16 cellular contexts compared by ENCODE assay signal in the genomic region with DNA sequence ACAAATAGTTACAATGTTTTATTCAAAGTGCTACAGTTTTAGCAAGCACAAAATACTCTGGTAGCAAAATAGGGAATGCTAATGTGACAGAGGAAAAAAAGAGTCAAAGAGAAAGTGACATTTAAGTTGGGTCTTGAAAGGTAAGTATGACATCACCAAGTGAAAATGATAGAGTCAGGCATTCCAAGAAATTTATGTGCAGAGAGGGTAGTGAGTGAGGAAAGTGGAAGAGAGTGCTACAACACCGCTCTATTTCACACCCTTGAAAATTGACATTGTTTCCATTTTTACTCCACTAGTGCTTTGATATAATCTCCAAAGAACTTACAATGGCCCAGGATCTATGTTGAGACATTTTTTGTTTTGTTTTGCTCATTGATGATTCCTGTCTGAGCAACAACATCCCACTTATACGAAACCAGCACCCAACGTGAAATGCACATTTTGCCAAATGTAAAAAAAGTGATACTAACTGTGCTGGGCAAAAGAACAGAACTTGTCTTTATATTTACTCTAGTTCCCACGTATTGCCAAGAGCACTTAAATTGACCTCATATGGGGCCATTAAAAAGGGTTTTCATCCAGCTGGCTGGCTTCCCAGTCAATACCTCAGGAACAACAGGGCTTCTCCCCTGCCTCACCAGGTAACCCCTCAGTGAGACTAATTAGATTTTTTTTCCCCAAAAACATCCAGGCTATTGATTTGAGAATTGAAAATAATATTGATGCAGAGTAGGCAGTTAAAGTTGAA.
DNase-seq lines count a peak whose midpoint lies in the region; ATAC-seq, FAIRE-seq and TF ChIP-seq lines count a peak whose summit lies in the region.
"Had no signal": no experiment of that assay in that cellular context is flagged by ENCODE, and none has a peak within 500 bp of the region (broad histone marks: within the 10 kb centered on the region; RNA-seq: fewer than 3 reads in every experiment).

No MANE protein-coding gene starts in this region.

- no peaks in the 10 kb centered on the region for H3K4me1 ChIP-seq in HepG2 (ENCODE audit: insufficient read depth, low read length)
- H3K4me1 ChIP-seq: esophagus muscularis mucosa had no signal

- BruUV-seq in HepG2 (replicated peaks; lab: Mats Ljungman, UMichigan), result no TSS peak

- intact Hi-C loops in HepG2 (cut with micrococcal nuclease; ENCODE audit: unreplicated experiment), result no loop called here

- DNase-seq in DMS153 treated with DMSO at 0.1 percent for 48 hours (lab: John Stamatoyannopoulos, UW; ENCODE audit: unreplicated experiment) (peak; percentile 26), NCI-H1105 (lab: John Stamatoyannopoulos, UW) (peak; percentile 87), NCI-H345 treated with DMSO at 0.1 percent for 48 hours (lab: John Stamatoyannopoulos, UW; ENCODE audit: unreplicated experiment) (peak; percentile 86), HepG2 (ENCODE audit: low spot score) (no peak)
- DNase-seq in activated effector memory CD4-positive, alpha-beta T cell treated with Interleukin-2 at 50 U/mL for 16 hours, result no peak
- DNase-seq: activated CD4-positive, alpha-beta memory T cell treated with anti-CD3 and anti-CD28 coated beads for 36 hours; H9; NCI-H524; PC-3; right cardiac atrium; stimulated activated naive CD4-positive, alpha-beta T cell treated with Interleukin-2 at 50 U/mL for 16 hours; WERI-Rb-1 had no signal

- TF ChIP-seq RAD21 in HepG2 (CRISPR knock-in tag; IDR thresholded peaks at IDR 0.05), result no peak

- 21% methylated on average over 4 of the region's 4 CpGs for WGBS in HepG2 (ENCODE audit: low lambda C conversion rate)

- no peaks in the 10 kb centered on the region for H3K27me3 ChIP-seq in HepG2 (ENCODE audit: control insufficient read depth in 1 of 2, insufficient read depth in 2 of 2, low read length in 2 of 2)
- H3K27me3 ChIP-seq: esophagus muscularis mucosa had no signal

- no peaks in the 10 kb centered on the region for H3K9me3 ChIP-seq in HepG2 (ENCODE audit: low read length)

- H3K79me2 ChIP-seq in HepG2 (ENCODE audit: insufficient read depth, low read length), result no peaks in the 10 kb centered on the region

- no peak for TF ChIP-seq EP300 in HepG2 (IDR thresholded peaks at IDR 0.05; ENCODE audit: low read depth in 2 of 2, low read length in 2 of 2)
- TF ChIP-seq EP300 in HepG2 (CRISPR knock-in tag; IDR thresholded peaks at IDR 0.05; ENCODE audit: borderline replicate concordance), result no peak

- H3K9ac ChIP-seq in HepG2 (ENCODE audit: insufficient read depth, low read depth, low read length), result no peak overlapping the region

- no peak overlapping the region for H3K4me3 ChIP-seq in HepG2 (replicated peaks in 1 of 3; ENCODE audit: insufficient read depth in 1 of 3, low read depth in 2 of 3, low read length in 3 of 3)
- H3K4me3 ChIP-seq: esophagus muscularis mucosa had no signal

- CTCF ChIA-PET in HepG2 (lab: Yijun Ruan, JAX; ENCODE audit: low intra/inter-chr PET ratio, low total read pairs), result no interaction called here

- no peak overlapping the region for H2AFZ ChIP-seq in HepG2 (ENCODE audit: low read length)

- no peak overlapping the region for H3K4me2 ChIP-seq in HepG2 (ENCODE audit: low read depth, low read length)

- H3K36me3 ChIP-seq in HepG2 (replicated peaks in 1 of 2; ENCODE audit: control insufficient read depth in 1 of 2, insufficient read depth in 2 of 2, low read length in 2 of 2), result no peaks in the 10 kb centered on the region
- H3K36me3 ChIP-seq: esophagus muscularis mucosa, WERI-Rb-1 had no signal

- no peak overlapping the region for H3K27ac ChIP-seq in HepG2 (ENCODE audit: extremely low read length, insufficient read depth, low read length)
- H3K27ac ChIP-seq: esophagus muscularis mucosa, WERI-Rb-1 had no signal

- no peak for ATAC-seq in HepG2
- no peak for ATAC-seq in GM21526 (IDR thresholded peaks at IDR 0.05; ENCODE audit: low FRiP score, unreplicated experiment)
- ATAC-seq in HG02884 (IDR thresholded peaks at IDR 0.05; ENCODE audit: unreplicated experiment), result no peak
- ATAC-seq: PC-3, right cardiac atrium had no signal

- no peak for TF ChIP-seq POLR2A in HepG2 (IDR thresholded peaks at IDR 0.05; ENCODE audit: insufficient read depth in 1 of 2, low read depth in 2 of 2, low read length in 2 of 2)

- no peaks in the 10 kb centered on the region for H4K20me1 ChIP-seq in HepG2 (ENCODE audit: insufficient read depth, low read length)

- in situ Hi-C loops in HepG2 (cut with HindIII; ENCODE audit: extremely low pct_ligation_motif_present, low pct_unique_long_range_greater_than_20kb), result no loop called here

- TF ChIP-seq CTCF in HepG2 (CRISPR knock-in tag; IDR thresholded peaks at IDR 0.05), result no peak

- POLR2A ChIA-PET in HepG2 (lab: Yijun Ruan, JAX), result no interaction called here

- FAIRE-seq in HepG2 (lab: Jason Lieb, UNC), result no peak
- FAIRE-seq: GM19239 had no signal

TF ChIP-seq in HepG2, 621 proteins besides CTCF, POLR2A, EP300 and RAD21:
- TF ChIP-seq ZNF264 (CRISPR knock-in tag; IDR thresholded peaks at IDR 0.05), result no peak
- no peak for TF ChIP-seq ZNF883 (CRISPR knock-in tag; IDR thresholded peaks at IDR 0.05; ENCODE audit: not compliant biosample characterization)
- 0 out of 2 replicates have a peak, but pooled peaks have one; percentile 17 for TF ChIP-seq CREB1 (IDR thresholded peaks at IDR 0.05)
- no peak for TF ChIP-seq CREB1 (CRISPR knock-in tag; IDR thresholded peaks at IDR 0.05)
- TF ChIP-seq ZMAT3 (CRISPR knock-in tag; conservative IDR thresholded peaks at IDR 0.05), result no peak
- TF ChIP-seq ARNT (IDR thresholded peaks at IDR 0.05), result no peak
- peak; percentile 78 for TF ChIP-seq ATF7 (IDR thresholded peaks at IDR 0.05)
- no peak for TF ChIP-seq ATF7 (CRISPR knock-in tag; IDR thresholded peaks at IDR 0.05)
- no peak for TF ChIP-seq ZNF776 (CRISPR knock-in tag; IDR thresholded peaks at IDR 0.05)

Comparison
In these comparisons a context has a peak if more than half of its experiments do, and no peak if none do; other contexts are left out.
1. DNase-seq: peak in DMS153 treated with DMSO at 0.1 percent for 48 hours (single experiment), NCI-H1105 (single experiment) and NCI-H345 treated with DMSO at 0.1 percent for 48 hours (single experiment); none in HepG2 (single experiment) and activated effector memory CD4-positive, alpha-beta T cell treated with Interleukin-2 at 50 U/mL for 16 hours (single experiment).